In the genomic region with DNA sequence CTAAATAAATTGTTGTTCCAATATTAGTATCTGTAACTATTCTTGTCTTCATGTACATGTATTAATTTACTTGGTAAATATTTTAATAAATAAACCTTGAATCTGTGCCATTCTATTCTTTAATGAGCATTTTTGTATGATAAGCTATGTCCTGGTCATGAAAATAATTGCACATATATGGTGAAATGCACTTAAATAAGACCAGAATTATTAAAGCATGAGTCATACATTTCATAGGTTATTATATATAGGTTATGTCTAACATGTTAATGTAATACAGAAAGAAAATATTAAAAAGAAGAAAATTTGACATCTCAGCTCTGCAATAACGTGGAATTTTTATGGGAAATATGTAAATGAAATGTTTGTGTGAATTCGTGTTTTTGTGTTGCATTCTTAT, we compare ENCODE assay signal across 19 cellular contexts.
DNase-seq lines count a peak whose midpoint lies in the region; ATAC-seq, FAIRE-seq and TF ChIP-seq lines count a peak whose summit lies in the region.
"Had no signal": no experiment of that assay in that cellular context is flagged by ENCODE, and none has a peak within 500 bp of the region (broad histone marks: within the 10 kb centered on the region; RNA-seq: fewer than 3 reads in every experiment).

No MANE protein-coding gene starts in this region.

- H3K36me3 Mint-ChIP-seq in activated CD8-positive, alpha-beta memory T cell treated with anti-CD3 and anti-CD28 coated beads, Interleukin-2, amount 10 ng/mL, durations not matched to agents 7 days and 5 days = no peaks in the 10 kb centered on the region
- H3K36me3 Mint-ChIP-seq: IgD-negative memory B cell had no signal

- H3K27ac ChIP-seq in RWPE1 = no peak overlapping the region
- H3K27ac ChIP-seq: C4-2B had no signal

- DNase-seq in HS-5 (ENCODE audit: low read depth) = peak; percentile 10
- peak; percentile 5 for DNase-seq in RWPE1 (ENCODE audit: low spot score)
- no peak for DNase-seq in activated T-cell treated with anti-CD3 and anti-CD28 coated beads, Interleukin-2, amount 50 U/mL, for 1 hour
- no peak for DNase-seq in activated CD8-positive, alpha-beta memory T cell treated with anti-CD3 and anti-CD28 coated beads, Interleukin-2, amount 10 ng/mL, durations not matched to agents 7 days and 5 days
- DNase-seq: AML-193; Caco-2; CD4-positive, alpha-beta T cell; GDM1; GOT3; H7; HFFc6 had no signal

- no peak overlapping the region for H3K27ac Mint-ChIP-seq in activated CD8-positive, alpha-beta memory T cell treated with anti-CD3 and anti-CD28 coated beads, Interleukin-2, amount 10 ng/mL, durations not matched to agents 7 days and 5 days
- H3K27ac Mint-ChIP-seq: CD4-positive, alpha-beta T cell; HFFc6; IgD-negative memory B cell had no signal

- H3K9me3 Mint-ChIP-seq in activated CD8-positive, alpha-beta memory T cell treated with anti-CD3 and anti-CD28 coated beads, Interleukin-2, amount 10 ng/mL, durations not matched to agents 7 days and 5 days (ENCODE audit: low read depth) = no peaks in the 10 kb centered on the region
- H3K9me3 Mint-ChIP-seq: CD4-positive, alpha-beta T cell; IgD-negative memory B cell had no signal

- no peak overlapping the region for H3K4me3 Mint-ChIP-seq in activated CD8-positive, alpha-beta memory T cell treated with anti-CD3 and anti-CD28 coated beads, Interleukin-2, amount 10 ng/mL, durations not matched to agents 7 days and 5 days
- H3K4me3 Mint-ChIP-seq: CD4-positive, alpha-beta T cell; HFFc6; IgD-negative memory B cell had no signal

- peak; percentile 14 for FAIRE-seq in colon (lab: Jason Lieb, UNC)
- FAIRE-seq: D721Med, GM12892, HepG2 had no signal

- no peak for ATAC-seq in GM21526 (IDR thresholded peaks at IDR 0.05; ENCODE audit: low FRiP score, unreplicated experiment)
- no peak for ATAC-seq in activated CD8-positive, alpha-beta memory T cell treated with anti-CD3 and anti-CD28 coated beads, Interleukin-2, amount 10 ng/mL, durations not matched to agents 7 days and 5 days
- ATAC-seq: HCT116, HepG2 had no signal

- H3K27me3 Mint-ChIP-seq in activated CD8-positive, alpha-beta memory T cell treated with anti-CD3 and anti-CD28 coated beads, Interleukin-2, amount 10 ng/mL, durations not matched to agents 7 days and 5 days = peaks cover 3% of the 10 kb centered on the region
- H3K27me3 Mint-ChIP-seq: CD4-positive, alpha-beta T cell had no signal

- no peaks in the 10 kb centered on the region for H3K4me1 Mint-ChIP-seq in activated CD8-positive, alpha-beta memory T cell treated with anti-CD3 and anti-CD28 coated beads, Interleukin-2, amount 10 ng/mL, durations not matched to agents 7 days and 5 days
- H3K4me1 Mint-ChIP-seq: IgD-negative memory B cell had no signal

- CTCF ChIA-PET in RWPE1 (lab: Yijun Ruan, JAX) = interaction anchor here (0.6 to 0.7 kb wide), 3 partner anchors 458 to 1586 kb away, joined by 3 read pairs; no protein-coding TSS in a partner anchor
- CTCF ChIA-PET in activated CD8-positive, alpha-beta memory T cell treated with anti-CD3 and anti-CD28 coated beads, Interleukin-2, amount 10 ng/mL, durations not matched to agents 7 days and 5 days (lab: Charles Lee) = no interaction called here

- no peak for TF ChIP-seq CTCF in RWPE1 (conservative IDR thresholded peaks at IDR 0.05; ENCODE audit: low read depth)

- POLR2A ChIA-PET in RWPE1 (lab: Yijun Ruan, JAX; ENCODE audit: low non-redundant PET) = no interaction called here

Comparison
In these comparisons a context has a peak if more than half of its experiments do, and no peak if none do; other contexts are left out.
1. DNase-seq: peak in HS-5 (single experiment) and RWPE1 (single experiment); none in activated T-cell treated with anti-CD3 and anti-CD28 coated beads, Interleukin-2, amount 50 U/mL, for 1 hour (single experiment) and activated CD8-positive, alpha-beta memory T cell treated with anti-CD3 and anti-CD28 coated beads, Interleukin-2, amount 10 ng/mL, durations not matched to agents 7 days and 5 days (single experiment).